ENCODE assay signal across 13 cellular contexts in genomic region chr11:46275964-46276641, GRCh38. TPM values are rescaled to one million over a fixed set of nuclear protein-coding genes. Genes with fewer than 3 reads are reported as not detected.
A peak's percentile ranks its signal among the peaks of the same experiment; 100 is the strongest.
DNase-seq lines count a peak whose midpoint lies in the region; TF ChIP-seq lines count a peak whose summit lies in the region.
"Had no signal": no experiment of that assay in that cellular context is flagged by ENCODE, and none has a peak within 500 bp of the region (broad histone marks: within the 10 kb centered on the region; RNA-seq: fewer than 3 reads in every experiment).

No MANE protein-coding gene starts in this region.

- peak overlapping the region; percentile 90 for H3K4me2 ChIP-seq in hepatocyte

- H3K36me3 ChIP-seq in hepatocyte (replicated peaks; ENCODE audit: insufficient read depth, low read depth): no peaks in the 10 kb centered on the region
- no peaks in the 10 kb centered on the region for H3K36me3 ChIP-seq in ascending aorta
- H3K36me3 ChIP-seq: thoracic aorta had no signal

- H3K9me3 Mint-ChIP-seq in HFFc6 (no peaks in the 10 kb centered on the region), progenitor cell of endocrine pancreas (ENCODE audit: low read depth) (no peaks in the 10 kb centered on the region)
- H3K9me3 Mint-ChIP-seq: CD4-positive, alpha-beta T cell; neural crest cell had no signal

- H3K27ac ChIP-seq in hepatocyte: peak overlapping the region; percentile 94
- no peak overlapping the region for H3K27ac ChIP-seq in ascending aorta
- H3K27ac ChIP-seq: thoracic aorta had no signal

- H3K27me3 Mint-ChIP-seq in HFFc6 (ENCODE audit: insufficient read depth): peaks cover 2% of the 10 kb centered on the region; the same call in 1 of the 2 replicates
- peaks cover 21% of the 10 kb centered on the region for H3K27me3 Mint-ChIP-seq in progenitor cell of endocrine pancreas

- H3K9me3 ChIP-seq in hepatocyte (ENCODE audit: low read depth): no peaks in the 10 kb centered on the region
- no peaks in the 10 kb centered on the region for H3K9me3 ChIP-seq in ascending aorta
- H3K9me3 ChIP-seq: thoracic aorta had no signal

- H3K9me2 ChIP-seq in hepatocyte (replicated peaks; ENCODE audit: insufficient read depth): no peaks in the 10 kb centered on the region

- peaks cover 77% of the 10 kb centered on the region for H3K4me1 ChIP-seq in hepatocyte (ENCODE audit: insufficient read depth)
- peaks cover 6 to 38% of the 10 kb centered on the region in 2 donors for H3K4me1 ChIP-seq in ascending aorta

- H3K27ac Mint-ChIP-seq in HFFc6 (0 out of 2 replicates have a peak overlapping the region, but pooled peaks have one; percentile 21), progenitor cell of endocrine pancreas (peak overlapping the region; percentile 26)
- H3K27ac Mint-ChIP-seq: CD4-positive, alpha-beta T cell had no signal

- H4K20me1 ChIP-seq in hepatocyte (ENCODE audit: insufficient read depth, poor library complexity, severe bottlenecking): peaks cover 4% of the 10 kb centered on the region

- H3K4me3 ChIP-seq in hepatocyte: no peak overlapping the region
- no peak overlapping the region for H3K4me3 ChIP-seq in ascending aorta
- H3K4me3 ChIP-seq: thoracic aorta had no signal

- H3K4me3 Mint-ChIP-seq in HFFc6 (no peak overlapping the region), progenitor cell of endocrine pancreas (ENCODE audit: low read depth) (peak overlapping the region; percentile 43)
- H3K4me3 Mint-ChIP-seq: CD4-positive, alpha-beta T cell; neural crest cell had no signal

- H3K4me1 Mint-ChIP-seq in HFFc6 (ENCODE audit: low read depth) (peaks cover 75% of the 10 kb centered on the region), progenitor cell of endocrine pancreas (ENCODE audit: low read depth) (peaks cover 63% of the 10 kb centered on the region)

- H2AFZ ChIP-seq in hepatocyte: no peak overlapping the region

- DNase-seq in HFFc6 (no peak), NCI-H82 (lab: John Stamatoyannopoulos, UW) (peak; percentile 76), hepatocyte (ENCODE audit: low spot score) (peak; percentile 85), progenitor cell of endocrine pancreas (ENCODE audit: low spot score, unreplicated experiment) (no peak), ascending aorta (ENCODE audit: low spot score in 2 of 2) (no peak), NOMO-1 treated with dmso at 0.1 percent for 144 hours (lab: John Stamatoyannopoulos, UW; ENCODE audit: unreplicated experiment) (no peak), GM03348 (ENCODE audit: low spot score) (no peak), RPMI8226 (no peak)
- DNase-seq: CD4-positive, alpha-beta T cell; cortex of kidney; NCI-H345 had no signal

- H3K36me3 Mint-ChIP-seq in HFFc6 (ENCODE audit: low read depth): peaks cover 19% of the 10 kb centered on the region
- H3K36me3 Mint-ChIP-seq in progenitor cell of endocrine pancreas (ENCODE audit: insufficient read depth): no peaks in the 10 kb centered on the region

- intact Hi-C loops in ascending aorta (cut with DNase I): no loop called here

- peaks cover 36% of the 10 kb centered on the region for H3K79me2 ChIP-seq in hepatocyte

- TF ChIP-seq CTCF in HFFc6 (IDR thresholded peaks at IDR 0.05) (no peak), hepatocyte (IDR thresholded peaks at IDR 0.05; ENCODE audit: poor library complexity) (no peak), progenitor cell of endocrine pancreas (IDR thresholded peaks at IDR 0.05; ENCODE audit: unreplicated experiment) (no peak), ascending aorta (IDR thresholded peaks at IDR 0.05) (no peak)

- H3K27me3 ChIP-seq in hepatocyte (no peaks in the 10 kb centered on the region), ascending aorta (peaks cover 4% of the 10 kb centered on the region)

- WGBS in hepatocyte (ENCODE audit: low lambda C conversion rate, missing lambda C conversion rate): 20% methylated on average over 6 of the region's 6 CpGs

RNA-seq across cellular contexts. Expression of gene CREB3L1, which starts 1.4 kb away (rescaled TPM):
- total RNA-seq in HFFc6 (2021; fragmentation: NEBNext Ultra II Directional; extraction: Animal tissue kit (Norgen Biotek cat#: 25700)): 100 to 1,000 TPM; 282 to 328 (median 310) TPM
- total RNA-seq in hepatocyte (20.3 and 22.9 TPM in 2 replicates), progenitor cell of endocrine pancreas (9.5 and 9.6 TPM in 2 replicates), ascending aorta (11.4 TPM)
- 275 and 276 TPM in 2 replicates for polyA plus RNA-seq in hepatocyte
- total RNA-seq: CD4-positive, alpha-beta T cell had no signal

Comparison
In these comparisons a context has a peak if more than half of its experiments do, and no peak if none do; other contexts are left out.
1. DNase-seq: peak in NCI-H82 (single experiment) and hepatocyte (single experiment); none in HFFc6 (single experiment), progenitor cell of endocrine pancreas (single experiment), ascending aorta (0 of 2), NOMO-1 treated with dmso at 0.1 percent for 144 hours (single experiment), GM03348 (single experiment) and RPMI8226 (single experiment).
2. RNA of gene CREB3L1, which starts 1.4 kb away (total RNA-seq): 282 to 328 TPM in HFFc6; 20.3 to 22.9 TPM in hepatocyte, 11.4 TPM in ascending aorta (single experiment) and 9.5 to 9.6 TPM in progenitor cell of endocrine pancreas; every median in the first group is over 10 times any median in the second.